21 cellular contexts compared by ENCODE assay signal in the genomic region with DNA sequence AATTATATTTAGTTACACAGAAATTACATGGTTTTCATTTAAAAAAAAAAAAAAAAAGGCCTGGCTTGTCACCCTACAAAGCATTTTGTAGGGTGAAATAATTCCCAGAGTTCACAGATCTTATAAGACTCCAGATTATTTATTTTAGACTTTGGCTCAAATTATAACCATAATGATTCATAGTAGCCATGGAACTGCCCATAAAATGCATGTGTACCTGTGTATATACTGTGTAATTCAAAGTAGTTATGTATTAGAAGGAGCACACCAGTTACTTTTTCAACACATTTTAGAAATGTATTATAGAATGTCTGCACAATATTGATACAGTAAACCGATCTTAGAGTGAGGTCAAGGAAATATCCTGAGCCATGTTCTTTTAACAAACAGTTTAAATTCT.
DNase-seq lines count a peak whose midpoint lies in the region; ATAC-seq and TF ChIP-seq lines count a peak whose summit lies in the region.
"Had no signal": no experiment of that assay in that cellular context is flagged by ENCODE, and none has a peak within 500 bp of the region (broad histone marks: within the 10 kb centered on the region; RNA-seq: fewer than 3 reads in every experiment).

No MANE protein-coding gene starts in this region.

- no peak overlapping the region for H3K27ac ChIP-seq in PC-3 (ENCODE audit: low read length)
- H3K27ac ChIP-seq: 22Rv1, A549, BLaER1 had no signal

- no peaks in the 10 kb centered on the region for H3K79me2 ChIP-seq in PC-3 (ENCODE audit: low read length)

- H3F3A ChIP-seq in PC-3 (ENCODE audit: low read length, unreplicated experiment) = no peaks in the 10 kb centered on the region

- intact Hi-C loops in PC-3 (cut with micrococcal nuclease) (loop anchor here (1.0 to 10.0 kb wide), 6 partner anchors 131 to 555 kb away; no protein-coding TSS in a partner anchor), left colon (cut with DNase I, micrococcal nuclease) (no loop called here)

- H3K9ac ChIP-seq in PC-3 (ENCODE audit: low read length) = no peak overlapping the region
- H3K9ac ChIP-seq: BLaER1 had no signal

- ATAC-seq in PC-3 (peak; percentile 91), left colon (peak; percentile 37), HG03520 (IDR thresholded peaks at IDR 0.05; ENCODE audit: unreplicated experiment) (no peak)
- ATAC-seq in activated CD4-positive, CD25-positive, alpha-beta regulatory T cell treated with anti-CD3 and anti-CD28 coated beads, Interleukin-2, amount 50 U/mL, for 24 hours = no peak
- ATAC-seq: A549, GM12878 had no signal

- H3K9me2 ChIP-seq in PC-3 (replicated peaks; ENCODE audit: low read length) = no peaks in the 10 kb centered on the region

- DNase-seq in BE2C = no peak
- peak; percentile 31 for DNase-seq in PC-3
- no peak for DNase-seq in left colon
- DNase-seq in nucleus accumbens (lab: John Stamatoyannopoulos, UW) = no peak
- DNase-seq: AML-193; C1 segment of cervical spinal cord; CD4-positive, alpha-beta memory T cell; CD4-positive, CD25-positive, alpha-beta regulatory T cell; CD8-positive, alpha-beta memory T cell; DMS 273 treated with DMSO at 0.1 percent for 48 hours; DMS153; DMS79; DND-41; EL; GDM1 had no signal

- peak overlapping the region; percentile 45 for H3K4me2 ChIP-seq in PC-3 (ENCODE audit: low read length)
- H3K4me2 ChIP-seq: A549, BLaER1 had no signal

- CTCF ChIA-PET in PC-3 (lab: Charles Lee) = no interaction called here

- POLR2A ChIA-PET in PC-3 (lab: Charles Lee; ENCODE audit: unreplicated experiment) = no interaction called here

- BruUV-seq in PC-3 (replicated peaks; lab: Mats Ljungman, UMichigan) = no TSS peak

- H3K4me3 ChIP-seq in BE2C (ENCODE audit: low read depth, low read length) (peak overlapping the region; percentile 16; the same call in 1 of the 2 replicates), PC-3 (ENCODE audit: low read length) (no peak overlapping the region)
- H3K4me3 ChIP-seq: A549, BLaER1, GM12878 had no signal

- no peaks in the 10 kb centered on the region for H4K20me1 ChIP-seq in PC-3 (ENCODE audit: low read length)
- H4K20me1 ChIP-seq: BLaER1 had no signal

- H2AFZ ChIP-seq in PC-3 (ENCODE audit: low read length) = 0 out of 2 replicates have a peak overlapping the region, but pooled peaks have one; percentile 31

- TF ChIP-seq CTCF in BE2C (IDR thresholded peaks at IDR 0.05; ENCODE audit: low read depth, low read length) (no peak), PC-3 (conservative IDR thresholded peaks at IDR 0.05; ENCODE audit: low read depth, low read length) (no peak)

- H3K4me1 ChIP-seq in BE2C (no peaks in the 10 kb centered on the region; the same call in 1 of the 2 replicates), PC-3 (ENCODE audit: insufficient read depth, low read length) (peaks cover 9% of the 10 kb centered on the region; the same call in 1 of the 2 replicates)
- H3K4me1 ChIP-seq: A549, BLaER1 had no signal

- H3K36me3 ChIP-seq in BE2C (no peaks in the 10 kb centered on the region), PC-3 (ENCODE audit: low read depth, low read length) (no peaks in the 10 kb centered on the region)
- H3K36me3 ChIP-seq: BLaER1 had no signal

- no peaks in the 10 kb centered on the region for H3K27me3 ChIP-seq in BE2C
- H3K27me3 ChIP-seq in PC-3 (ENCODE audit: low read length) = no peaks in the 10 kb centered on the region
- H3K27me3 ChIP-seq: BLaER1 had no signal

- no peaks in the 10 kb centered on the region for H3K9me3 ChIP-seq in BE2C
- no peaks in the 10 kb centered on the region for H3K9me3 ChIP-seq in PC-3 (ENCODE audit: low read length)
- H3K9me3 ChIP-seq: A549, BLaER1 had no signal

Comparison
In these comparisons a context has a peak if more than half of its experiments do, and no peak if none do; other contexts are left out.
1. ATAC-seq: peak in PC-3 (single experiment) and left colon (single experiment); none in HG03520 (single experiment) and activated CD4-positive, CD25-positive, alpha-beta regulatory T cell treated with anti-CD3 and anti-CD28 coated beads, Interleukin-2, amount 50 U/mL, for 24 hours (0 of 2).